Comparison of ENCODE assay signal across 31 cellular contexts in the genomic region with DNA sequence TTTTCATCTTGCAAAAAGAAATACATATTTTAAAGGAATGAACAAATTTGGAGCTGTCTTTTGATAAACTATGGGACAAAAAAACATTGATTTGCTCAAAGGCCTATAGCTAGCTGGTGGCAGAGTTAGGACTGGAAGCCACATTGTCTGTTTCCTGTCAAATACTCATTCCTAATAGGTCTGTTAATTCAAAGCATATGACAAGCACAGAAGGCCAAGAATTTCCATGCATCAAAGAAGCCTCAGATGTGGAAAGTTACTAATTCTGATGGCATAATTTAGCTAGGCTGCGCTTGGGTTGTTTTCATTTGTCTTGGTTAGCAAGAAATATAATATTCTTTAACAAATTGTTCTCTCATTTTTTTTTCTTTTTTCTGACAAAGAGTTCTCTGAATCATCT.
"Had no signal": no experiment of that assay in that cellular context is flagged by ENCODE, and none has a peak within 500 bp of the region (broad histone marks: within the 10 kb centered on the region; RNA-seq: fewer than 3 reads in every experiment).

No MANE protein-coding gene starts in this region.

- H3K27ac ChIP-seq: left lung, lower lobe of right lung, neural progenitor cell, parathyroid adenoma, psoas muscle, sigmoid colon, thoracic aorta, WERI-Rb-1 had no signal

- H3K4me2 ChIP-seq: neural progenitor cell had no signal

- H3K9me3 ChIP-seq: thoracic aorta had no signal

- H3K4me1 ChIP-seq: left lung, lower lobe of right lung, neural progenitor cell, parathyroid adenoma, psoas muscle, sigmoid colon had no signal

- ATAC-seq: activated CD4-positive, CD25-positive, alpha-beta regulatory T cell treated with anti-CD3 and anti-CD28 coated beads, Interleukin-2, amount 50 U/mL, for 24 hours; effector memory CD8-positive, alpha-beta T cell; left lung; lower lobe of right lung; natural killer cell; psoas muscle; stimulated activated effector memory CD8-positive, alpha-beta T cell treated with anti-CD3 and anti-CD28 coated beads, Interleukin-12 subunit alpha, Interleukin-12 subunit beta, amount 100 ng/mL, for 72 hours; T-helper 17 cell had no signal

- H3K27me3 ChIP-seq: left lung, neural progenitor cell, sigmoid colon had no signal

- H3K36me3 ChIP-seq: left lung, lower lobe of right lung, neural progenitor cell, sigmoid colon, WERI-Rb-1 had no signal

- H2AFZ ChIP-seq: neural progenitor cell, parathyroid adenoma had no signal

- H3K79me2 ChIP-seq: parathyroid adenoma had no signal

- H3K9ac ChIP-seq: neural progenitor cell, parathyroid adenoma had no signal

- FAIRE-seq: small intestine, urothelium cell line had no signal

- DNase-seq: activated CD4-positive, alpha-beta memory T cell treated with anti-CD3 and anti-CD28 coated beads for 36 hours; activated CD4-positive, alpha-beta T cell treated with anti-CD3 and anti-CD28 coated beads, Interleukin-2, amount 10 ng/mL, durations not matched to agents 24 days and 14 days; activated CD8-positive, alpha-beta memory T cell treated with anti-CD3 and anti-CD28 coated beads, Interleukin-2, amount 50 U/mL, for 4 hours; activated gamma-delta T cell; activated naive CD4-positive, alpha-beta T cell treated with anti-CD3 and anti-CD28 coated beads, Interleukin-2, amount 50 U/mL, for 16 hours; activated T-cell treated with anti-CD3 and anti-CD28 coated beads, Interleukin-2, amount 50 U/mL, for 1 hour; amygdala; caudate nucleus; cortex of kidney; effector memory CD8-positive, alpha-beta T cell; head of caudate nucleus; hypothalamus; left lung; lower lobe of right lung; mesenchymal stem cell; natural killer cell; occipital lobe; psoas muscle; sigmoid colon; small intestine; stimulated activated CD4-positive, alpha-beta T cell treated with anti-CD3 and anti-CD28 coated beads, Interleukin-4, amount 100 ng/mL, for 24 hours; T-helper 17 cell; T1000; trophoblast cell; WERI-Rb-1 had no signal

- H3K4me3 ChIP-seq: left lung, lower lobe of right lung, neural progenitor cell, psoas muscle, sigmoid colon, thoracic aorta had no signal
